ENCODE assay signal across 10 cellular contexts in the genomic region with DNA sequence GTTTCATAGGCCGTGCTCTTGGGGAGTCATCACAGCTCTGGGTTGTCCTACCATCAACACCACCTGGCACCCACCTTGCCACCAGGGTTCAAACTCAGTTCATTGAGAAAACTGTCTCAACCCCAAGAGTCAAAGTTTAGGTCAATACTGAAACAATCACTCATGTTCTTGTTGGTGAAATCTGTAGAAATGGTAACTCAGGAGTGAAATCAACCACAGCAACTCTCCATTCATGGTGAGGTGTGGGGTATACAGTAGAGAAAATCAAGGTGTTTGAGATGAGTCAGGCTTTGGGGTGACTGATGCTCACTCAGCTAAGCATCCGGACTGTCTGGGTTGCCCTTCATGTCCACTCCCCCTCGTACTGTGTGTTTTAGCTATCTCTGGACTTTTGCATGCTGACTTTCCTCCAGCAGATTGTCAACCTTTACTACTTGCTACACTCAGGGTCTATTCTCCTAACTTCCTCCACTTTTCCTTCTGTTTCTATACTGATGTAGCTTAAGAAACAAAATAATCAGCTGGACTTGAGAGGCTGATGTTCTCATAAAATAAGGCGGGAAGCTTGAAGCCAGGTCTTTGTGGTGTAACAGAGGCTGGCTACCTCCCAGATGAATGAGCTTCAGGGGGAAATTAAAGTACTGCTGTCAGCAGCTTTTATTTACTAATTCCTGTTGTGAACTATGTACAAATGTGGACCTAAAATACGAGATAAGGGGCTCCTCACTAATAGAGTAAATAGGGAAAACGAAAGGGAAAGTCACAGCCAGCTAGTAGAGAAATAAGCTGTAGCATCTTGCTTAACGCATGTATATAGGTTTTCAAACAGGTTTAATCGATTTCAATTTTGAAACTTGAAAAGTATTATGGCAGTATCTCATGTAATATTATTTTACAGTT.
DNase-seq lines count a peak whose midpoint lies in the region; ATAC-seq and TF ChIP-seq lines count a peak whose summit lies in the region.
"Had no signal": no experiment of that assay in that cellular context is flagged by ENCODE, and none has a peak within 500 bp of the region (broad histone marks: within the 10 kb centered on the region; RNA-seq: fewer than 3 reads in every experiment).

No MANE protein-coding gene starts in this region.

- WGBS in IMR-90 (ENCODE audit: extremely low coverage in 2 of 2, insufficient read length in 1 of 2), 2 experiments = no CpG with 5 or more reads among the region's 8 CpGs

- no peaks in the 10 kb centered on the region for H3K36me3 ChIP-seq in CD4-positive, CD25-positive, alpha-beta regulatory T cell (ENCODE audit: control insufficient read depth, insufficient read depth, low read length)
- no peaks in the 10 kb centered on the region for H3K36me3 ChIP-seq in IMR-90 (ENCODE audit: control insufficient read depth, insufficient read depth, low read length)

- CTCF ChIA-PET in IMR-90 (lab: Yijun Ruan, JAX) = no interaction called here
- CTCF ChIA-PET in WTC11 (lab: Charles Lee) = no interaction called here

- H4K5ac ChIP-seq in IMR-90 (ENCODE audit: low read depth, low read length) = peak overlapping the region; percentile 26; the same call in 1 of the 2 replicates

- H2AK9ac ChIP-seq in IMR-90 (replicated peaks; ENCODE audit: low read depth, low read length, poor library complexity) = no peak overlapping the region

- H3K4me3 Mint-ChIP-seq in CD4-positive, CD25-positive, alpha-beta regulatory T cell = peak overlapping the region in 3 of 4 donors; percentile 22 to 40 (median 30)
- no peak overlapping the region for H3K4me3 Mint-ChIP-seq in WTC11

- POLR2A ChIA-PET in IMR-90 (lab: Charles Lee; ENCODE audit: unreplicated experiment) = no interaction called here
- POLR2A ChIA-PET in WTC11 (lab: Charles Lee) = interaction anchor here (0.6 kb wide), 1 partner anchor 970 kb away, joined by 3 read pairs; no protein-coding TSS in a partner anchor

- TF ChIP-seq POLR2A in IMR-90 (IDR thresholded peaks at IDR 0.05; ENCODE audit: low read depth, low read length) = no peak

- TF ChIP-seq CTCF in IMR-90 (conservative IDR thresholded peaks at IDR 0.05; ENCODE audit: low read depth, low read length) (no peak), WTC11 (IDR thresholded peaks at IDR 0.05) (no peak)

- dilution Hi-C loops in IMR-90 (cut with HindIII; ENCODE audit: low sequenced_read_pairs, unreplicated experiment) = no loop called here

- H2BK15ac ChIP-seq in IMR-90 (ENCODE audit: low read depth, low read length) = peak overlapping the region; percentile 73; the same call in 2 of the 3 replicates

- H3K79me1 ChIP-seq in IMR-90 (ENCODE audit: low read depth in 1 of 2, low read length in 2 of 2) = peaks cover 0 to 3% of the 10 kb centered on the region in 2 experiments; a peak in 1 of 4 replicates

- DNase-seq in CD4-positive, CD25-positive, alpha-beta regulatory T cell = peak in 1 of 3 donors; percentile 44
- DNase-seq in IMR-90 (no peak), epithelial cell of prostate (ENCODE audit: low read depth, low spot score) (no peak), OCI-M2 (lab: John Stamatoyannopoulos, UW; ENCODE audit: unreplicated experiment) (no peak), WTC11 (ENCODE audit: low spot score) (no peak), NCI-H1105 treated with DMSO at 0.1 percent for 48 hours (lab: John Stamatoyannopoulos, UW) (no peak), NCI-H2171 treated with DMSO at 0.1 percent for 48 hours (lab: John Stamatoyannopoulos, UW) (no peak)
- DNase-seq: hippocampal formation, NCI-H524 had no signal

- H3K23ac ChIP-seq in IMR-90 (ENCODE audit: low read depth, low read length) = peak overlapping the region; percentile 34; the same call in 1 of the 2 replicates

- peaks cover 16 to 25% (median 22%) of the 10 kb centered on the region in 4 donors for H3K4me1 Mint-ChIP-seq in CD4-positive, CD25-positive, alpha-beta regulatory T cell
- H3K4me1 Mint-ChIP-seq in WTC11 = peaks cover 20% of the 10 kb centered on the region

- peak overlapping the region; percentile 24; the same call in 1 of the 2 replicates for H3K18ac ChIP-seq in IMR-90 (ENCODE audit: low read depth, low read length)

- H2AK5ac ChIP-seq in IMR-90 (ENCODE audit: low read depth, low read length) = peak overlapping the region; percentile 63

- peak overlapping the region; percentile 48 for H2BK120ac ChIP-seq in IMR-90 (ENCODE audit: low read depth, low read length)

- no peak overlapping the region for H3K4me2 ChIP-seq in IMR-90 (ENCODE audit: low read depth, low read length)

- H3K36me3 Mint-ChIP-seq in CD4-positive, CD25-positive, alpha-beta regulatory T cell = no peaks in the 10 kb centered on the region
- H3K36me3 Mint-ChIP-seq in WTC11 = no peaks in the 10 kb centered on the region

- no peaks in the 10 kb centered on the region for H3K27me3 Mint-ChIP-seq in CD4-positive, CD25-positive, alpha-beta regulatory T cell
- peaks cover 12% of the 10 kb centered on the region for H3K27me3 Mint-ChIP-seq in WTC11 (ENCODE audit: low read depth)

- peak overlapping the region in 1 of 2 experiments; percentile 56; a peak in 2 of 4 replicates for H4K8ac ChIP-seq in IMR-90 (ENCODE audit: low read depth in 2 of 2, low read length in 2 of 2)

- no peaks in the 10 kb centered on the region for H3K27me3 ChIP-seq in CD4-positive, CD25-positive, alpha-beta regulatory T cell (ENCODE audit: control insufficient read depth, insufficient read depth, low read length)
- no peaks in the 10 kb centered on the region for H3K27me3 ChIP-seq in IMR-90 (ENCODE audit: control insufficient read depth, insufficient read depth, low read length)

- no peak overlapping the region for H4K91ac ChIP-seq in IMR-90 (ENCODE audit: insufficient read depth, low read depth, low read length)

- intact Hi-C loops in IMR-90 (cut with micrococcal nuclease) = loop anchor here (5.0 to 10.0 kb wide), 3 partner anchors 140 to 1188 kb away; no protein-coding TSS in a partner anchor

- no peaks in the 10 kb centered on the region for H3K9me3 ChIP-seq in CD4-positive, CD25-positive, alpha-beta regulatory T cell (ENCODE audit: control insufficient read depth in 2 of 2, low read length in 2 of 2)
- no peaks in the 10 kb centered on the region for H3K9me3 ChIP-seq in IMR-90 (ENCODE audit: control insufficient read depth, insufficient read depth, low read length)

- peak overlapping the region; percentile 35; the same call in 1 of the 2 replicates for H2BK20ac ChIP-seq in IMR-90 (ENCODE audit: low read depth, low read length)

- H3K27ac Mint-ChIP-seq in CD4-positive, CD25-positive, alpha-beta regulatory T cell = peak overlapping the region in 1 of 3 donors; percentile 17
- H3K27ac Mint-ChIP-seq in WTC11 = no peak overlapping the region

- H3K4me1 ChIP-seq in CD4-positive, CD25-positive, alpha-beta regulatory T cell (ENCODE audit: control insufficient read depth, insufficient read depth, low read length, poor library complexity, severe bottlenecking) = peaks cover 5% of the 10 kb centered on the region
- H3K4me1 ChIP-seq in IMR-90 (ENCODE audit: control insufficient read depth, insufficient read depth, low read length) = peaks cover 4% of the 10 kb centered on the region; the same call in 1 of the 2 replicates

- H3K4ac ChIP-seq in IMR-90 (ENCODE audit: low read depth, low read length) = peak overlapping the region; percentile 61

- peak; percentile 66 to 69 for ATAC-seq in CD4-positive, CD25-positive, alpha-beta regulatory T cell (ENCODE audit: low read depth in 2 of 2)
- peak; percentile 72 for ATAC-seq in GM21367 (IDR thresholded peaks at IDR 0.05; ENCODE audit: unreplicated experiment)
- ATAC-seq in IMR-90 (ENCODE audit: low read depth) = no peak
- no peak for ATAC-seq in WTC11

- H3K56ac ChIP-seq in IMR-90 (ENCODE audit: extremely low read depth, insufficient read depth, low read length) = no peak overlapping the region

- peaks cover 2% of the 10 kb centered on the region; the same call in 1 of the 2 replicates for H3K9me1 ChIP-seq in IMR-90 (ENCODE audit: insufficient read depth, low read length)

- H2AFZ ChIP-seq in IMR-90 (replicated peaks; ENCODE audit: low read length, poor library complexity) = no peak overlapping the region

- H3K9ac ChIP-seq in IMR-90 (ENCODE audit: low read depth, low read length) = no peak overlapping the region

- no peak overlapping the region for H3K27ac ChIP-seq in CD4-positive, CD25-positive, alpha-beta regulatory T cell (ENCODE audit: insufficient read depth, low read length, poor library complexity, severe bottlenecking)
- H3K27ac ChIP-seq in IMR-90 (ENCODE audit: insufficient read depth, low read length) = no peak overlapping the region
- peak overlapping the region; percentile 57 for H3K27ac ChIP-seq in epithelial cell of prostate

- H4K20me1 ChIP-seq in IMR-90 (ENCODE audit: insufficient read depth, low read length) = no peaks in the 10 kb centered on the region

- no peaks in the 10 kb centered on the region for H3K9me3 Mint-ChIP-seq in CD4-positive, CD25-positive, alpha-beta regulatory T cell
- H3K9me3 Mint-ChIP-seq in WTC11 = 0 out of 2 replicates have a peak, but pooled peaks cover 3% of the 10 kb centered on the region

- BruUV-seq in IMR-90 (replicated peaks; lab: Mats Ljungman, UMichigan) = no TSS peak

- in situ Hi-C loops in IMR-90 (cut with MboI; ENCODE audit: low sequenced_read_pairs) = loop anchor here (10.0 kb wide), 1 partner anchor 1468 kb away; no protein-coding TSS in a partner anchor

- peak overlapping the region; percentile 52 for H3K4me3 ChIP-seq in CD4-positive, CD25-positive, alpha-beta regulatory T cell (ENCODE audit: low read depth, low read length)
- no peak overlapping the region for H3K4me3 ChIP-seq in IMR-90 (ENCODE audit: insufficient read depth, low read depth, low read length)

- no peak overlapping the region for H2BK5ac ChIP-seq in IMR-90 (ENCODE audit: low read depth, low read length, poor library complexity, severe bottlenecking)

- TF ChIP-seq RAD21 in IMR-90 (IDR thresholded peaks at IDR 0.05; ENCODE audit: low read length) = no peak

- H3K14ac ChIP-seq in IMR-90 (replicated peaks; ENCODE audit: low read depth, low read length) = peak overlapping the region; percentile 68; the same call in 1 of the 2 replicates

TF ChIP-seq in IMR-90, 13 proteins besides CTCF, POLR2A, EP300 and RAD21 (continues in another document):
- TF ChIP-seq CHD1 (IDR thresholded peaks at IDR 0.05; ENCODE audit: low read depth, low read length) = no peak
- TF ChIP-seq CEBPB (IDR thresholded peaks at IDR 0.05; ENCODE audit: low read depth, low read length) = no peak
- no peak for TF ChIP-seq RFX5 (IDR thresholded peaks at IDR 0.05; ENCODE audit: low read depth, low read length)
- no peak for TF ChIP-seq SMC3 (IDR thresholded peaks at IDR 0.05; ENCODE audit: low read depth, low read length)

TF ChIP-seq in WTC11, 78 proteins besides CTCF, POLR2A, EP300 and RAD21 (continues in another document):
- TF ChIP-seq TEAD1 (CRISPR knock-in tag; IDR thresholded peaks at IDR 0.05) = no peak
- TF ChIP-seq USF1 (CRISPR knock-in tag; IDR thresholded peaks at IDR 0.05) = no peak
- no peak for TF ChIP-seq CBFB (CRISPR knock-in tag; IDR thresholded peaks at IDR 0.05; ENCODE audit: low read depth)
- no peak for TF ChIP-seq NFE2L1 (CRISPR knock-in tag; IDR thresholded peaks at IDR 0.05)

Comparison
In these comparisons a context has a peak if more than half of its experiments do, and no peak if none do; other contexts are left out.
1. ATAC-seq: peak in CD4-positive, CD25-positive, alpha-beta regulatory T cell (2 of 2) and GM21367 (single experiment); none in IMR-90 (single experiment) and WTC11 (single experiment).